Comparison of ENCODE assay signal across 12 cellular contexts in the genomic region with DNA sequence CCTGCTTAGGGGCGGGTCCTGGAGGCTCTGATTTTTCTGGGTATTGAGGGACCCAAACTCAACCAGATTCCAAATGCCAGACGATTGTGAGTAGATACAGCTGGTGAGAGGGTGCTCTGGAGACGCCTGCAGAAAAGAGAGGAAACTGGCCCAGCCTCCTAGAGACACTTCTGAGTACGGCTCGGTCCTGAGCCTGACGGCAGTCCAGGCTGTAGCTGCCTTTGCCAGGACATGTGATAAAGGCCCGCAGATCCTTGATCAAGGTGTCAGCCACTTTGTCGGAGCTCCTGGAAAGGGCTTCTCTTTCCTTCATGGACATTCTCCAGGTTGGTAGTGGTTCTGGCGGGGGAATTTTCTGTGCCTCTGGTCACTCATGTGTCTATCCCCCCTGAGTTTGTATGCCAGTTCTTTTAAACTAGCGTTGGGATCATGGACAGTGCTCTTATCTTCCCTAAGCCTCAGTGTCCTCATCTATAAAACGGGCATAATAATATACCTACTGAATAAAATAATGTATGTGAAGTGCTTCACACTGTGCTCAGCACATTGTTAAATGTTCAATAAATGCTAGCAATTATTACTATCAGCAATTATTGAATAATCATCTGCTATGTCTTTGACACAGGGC. TPM values are rescaled to one million over a fixed set of nuclear protein-coding genes. Genes with fewer than 3 reads are reported as not detected.
DNase-seq lines count a peak whose midpoint lies in the region; ATAC-seq and TF ChIP-seq lines count a peak whose summit lies in the region.
"Had no signal": no experiment of that assay in that cellular context is flagged by ENCODE, and none has a peak within 500 bp of the region (broad histone marks: within the 10 kb centered on the region; RNA-seq: fewer than 3 reads in every experiment).

No MANE protein-coding gene starts in this region.

- peak; percentile 60 for ATAC-seq in body of pancreas
- ATAC-seq in gastrocnemius medialis = peak; percentile 65 to 80
- ATAC-seq in GM21423 (IDR thresholded peaks at IDR 0.05; ENCODE audit: unreplicated experiment) = no peak
- ATAC-seq: activated CD8-positive, alpha-beta T cell treated with anti-CD3 and anti-CD28 coated beads, Interleukin-2, amount 10 ng/mL, durations not matched to agents 7 days and 5 days had no signal

- TF ChIP-seq POLR2A in body of pancreas (IDR thresholded peaks at IDR 0.05) (no peak), gastrocnemius medialis (IDR thresholded peaks at IDR 0.05) (no peak)

- H3K27me3 ChIP-seq in HUES48 (ENCODE audit: control insufficient read depth, insufficient read depth, low read length) (no peaks in the 10 kb centered on the region; the same call in 1 of the 2 replicates), body of pancreas (no peaks in the 10 kb centered on the region), gastrocnemius medialis (peaks cover 6 to 20% (median 12%) of the 10 kb centered on the region in 3 donors)

- no peaks in the 10 kb centered on the region for H3K9me3 ChIP-seq in HUES48 (ENCODE audit: control insufficient read depth, insufficient read depth, low read length)
- no peaks in the 10 kb centered on the region for H3K9me3 ChIP-seq in body of pancreas
- H3K9me3 ChIP-seq in iPS-18c (ENCODE audit: control insufficient read depth, insufficient read depth, low read length) = no peaks in the 10 kb centered on the region
- no peaks in the 10 kb centered on the region for H3K9me3 ChIP-seq in gastrocnemius medialis

- H3K27ac ChIP-seq in HUES48 (ENCODE audit: low read depth, low read length) = no peak overlapping the region
- H3K27ac ChIP-seq in body of pancreas = no peak overlapping the region
- H3K27ac ChIP-seq in gastrocnemius medialis = no peak overlapping the region

- H3K36me3 ChIP-seq in HUES48 (ENCODE audit: control insufficient read depth, insufficient read depth, low read length) (no peaks in the 10 kb centered on the region), body of pancreas (replicated peaks in 1 of 2; ENCODE audit: insufficient read depth in 1 of 2, low read depth in 2 of 2) (no peaks in the 10 kb centered on the region), gastrocnemius medialis (no peaks in the 10 kb centered on the region)

- in situ Hi-C loops in gastrocnemius medialis (cut with MboI; ENCODE audit: low sequenced_read_pairs in 4 of 4) = loop anchor here in 2 of 4 donors (25.0 kb wide), 2 partner anchors 126 to 251 kb away; no protein-coding TSS in a partner anchor

- DNase-seq in body of pancreas (peak; percentile 10 to 40 (median 24)), gastrocnemius medialis (no peak), NCI-H345 treated with DMSO at 0.1 percent for 48 hours (lab: John Stamatoyannopoulos, UW; ENCODE audit: unreplicated experiment) (no peak), NCI-H1930 (lab: John Stamatoyannopoulos, UW) (no peak), retina (no peak)
- DNase-seq: activated CD8-positive, alpha-beta T cell treated with anti-CD3 and anti-CD28 coated beads, Interleukin-2, amount 10 ng/mL, durations not matched to agents 7 days and 5 days; CD4-positive, alpha-beta memory T cell; effector memory CD4-positive, alpha-beta T cell; NCI-H187 had no signal

- TF ChIP-seq CTCF in body of pancreas (IDR thresholded peaks at IDR 0.05) (no peak), gastrocnemius medialis (IDR thresholded peaks at IDR 0.05 in 4 of 5, conservative IDR thresholded peaks at IDR 0.05 in 1 of 5) (no peak)

- H3K4me1 ChIP-seq in HUES48 (ENCODE audit: control insufficient read depth, insufficient read depth, low read length) (peaks cover 6% of the 10 kb centered on the region), body of pancreas (peaks cover 15% of the 10 kb centered on the region), gastrocnemius medialis (no peaks in the 10 kb centered on the region)

- no peak overlapping the region for H3K9ac ChIP-seq in HUES48 (ENCODE audit: low read depth, low read length)

- H3K4me3 ChIP-seq in HUES48 (ENCODE audit: low read depth, low read length) (peak overlapping the region; percentile 42), body of pancreas (peak overlapping the region in 1 of 2 donors; percentile 18), iPS-18c (ENCODE audit: insufficient read depth, low read depth, low read length) (peak overlapping the region; percentile 2; the same call in 1 of the 2 replicates), gastrocnemius medialis (peak overlapping the region; percentile 26 to 54 (median 39))

- WGBS in body of pancreas, 2 donors = 16 to 21% methylated on average over 5 to 11 of the region's 11 CpGs

- intact Hi-C loops in body of pancreas (cut with DNase I) = no loop called here
- intact Hi-C loops in gastrocnemius medialis (cut with DNase I; ENCODE audit: low total_unique reads) = no loop called here

RNA-seq across cellular contexts. Expression of a gene that starts 42.4 kb away (rescaled TPM):
- 1 to 10 TPM; 8.8 to 9.9 TPM for total RNA-seq in body of pancreas
- total RNA-seq in gastrocnemius medialis = 10 to 100 TPM in 3 of 4 donors, 1 to 10 TPM in 1; 8.7 to 17.3 (median 12.6) TPM

Comparison
In these comparisons a context has a peak if more than half of its experiments do, and no peak if none do; other contexts are left out.
1. DNase-seq: peak in body of pancreas (4 of 4); none in gastrocnemius medialis (0 of 2), NCI-H345 treated with DMSO at 0.1 percent for 48 hours (single experiment), NCI-H1930 (0 of 2) and retina (single experiment).